Comparison of ENCODE assay signal across 8 cellular contexts in the genomic region with DNA sequence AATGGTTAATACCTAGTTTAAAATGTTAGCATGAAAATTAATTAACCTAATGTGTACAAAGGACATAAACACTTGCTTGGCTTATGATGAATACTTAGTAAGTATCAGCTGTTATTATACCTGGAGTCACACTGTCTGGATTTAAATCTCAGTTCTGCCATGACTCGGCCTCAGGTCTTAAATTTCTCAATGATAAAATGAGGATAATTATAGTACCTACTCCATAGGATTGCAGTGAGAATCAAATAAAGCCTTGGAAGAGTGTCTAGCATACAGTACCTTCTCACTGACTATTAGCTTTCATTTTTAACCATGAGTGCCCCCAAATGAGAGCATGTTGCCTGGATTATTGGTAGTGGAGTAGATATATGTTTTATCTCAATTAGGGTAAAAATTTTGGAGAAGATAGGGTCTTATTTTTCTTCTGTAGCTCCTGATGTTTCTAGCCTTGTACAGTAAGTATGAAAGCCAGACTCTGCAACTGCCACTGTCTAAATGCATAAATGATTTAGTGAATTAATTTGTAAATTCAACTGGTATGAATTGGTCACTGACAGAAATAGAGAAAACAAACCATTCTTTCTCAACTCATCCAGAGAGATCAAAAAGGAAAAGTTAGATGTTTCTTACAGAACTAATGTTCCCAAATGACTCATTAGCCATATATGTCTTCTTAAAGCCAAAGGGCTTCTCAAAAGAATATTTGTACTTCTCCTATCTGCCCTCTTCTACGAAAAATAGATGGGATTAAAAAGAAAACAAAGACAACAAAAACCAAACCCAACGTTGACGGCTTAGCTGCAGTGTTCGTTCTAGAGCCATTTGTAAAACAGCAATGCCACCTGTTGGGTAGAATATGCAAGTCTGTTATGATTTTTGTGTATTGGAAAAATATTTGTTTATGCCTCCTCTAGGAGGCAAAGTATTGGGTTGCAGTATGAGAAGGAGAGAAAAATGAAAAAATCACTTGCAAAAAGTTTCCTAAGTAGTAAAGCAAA. TPM values are rescaled to one million over a fixed set of nuclear protein-coding genes. Genes with fewer than 3 reads are reported as not detected.
DNase-seq lines count a peak whose midpoint lies in the region; ATAC-seq, FAIRE-seq and TF ChIP-seq lines count a peak whose summit lies in the region.

No MANE protein-coding gene starts in this region.

- H3K27ac ChIP-seq in astrocyte (ENCODE audit: low read depth, low read length) (no peak overlapping the region), WERI-Rb-1 (no peak overlapping the region)

- no peaks in the 10 kb centered on the region for H3K27me3 ChIP-seq in astrocyte (ENCODE audit: insufficient read depth, low read length)
- H3K27me3 ChIP-seq in WERI-Rb-1 (ENCODE audit: insufficient read depth, low read depth, severe bottlenecking) = no peaks in the 10 kb centered on the region

- H3K4me3 Mint-ChIP-seq in astrocyte (ENCODE audit: unreplicated experiment) = no peak overlapping the region

- TF ChIP-seq EP300 in Ishikawa (IDR thresholded peaks at IDR 0.05; ENCODE audit: borderline replicate concordance) = no peak

- ATAC-seq in GM21381 (IDR thresholded peaks at IDR 0.05; ENCODE audit: unreplicated experiment) = no peak
- no peak for ATAC-seq in GM21576 (IDR thresholded peaks at IDR 0.05; ENCODE audit: unreplicated experiment)

- H4K20me1 ChIP-seq in astrocyte (ENCODE audit: insufficient read depth, low read length) = no peaks in the 10 kb centered on the region

- no peaks in the 10 kb centered on the region for H3K36me3 Mint-ChIP-seq in astrocyte (ENCODE audit: low read depth, unreplicated experiment)

- H3K9me3 ChIP-seq in astrocyte (ENCODE audit: insufficient read depth, low read depth, low read length) (no peaks in the 10 kb centered on the region), WERI-Rb-1 (ENCODE audit: severe bottlenecking) (no peaks in the 10 kb centered on the region)

- H2AFZ ChIP-seq in astrocyte (ENCODE audit: low read depth, low read length) = peak overlapping the region; percentile 14

- H3K9ac ChIP-seq in astrocyte (ENCODE audit: low read length) = no peak overlapping the region

- H3K9me3 Mint-ChIP-seq in astrocyte (ENCODE audit: unreplicated experiment) = no peaks in the 10 kb centered on the region

- peak overlapping the region; percentile 66 for H3K4me2 ChIP-seq in astrocyte (ENCODE audit: low read length)

- peak; percentile 58 for FAIRE-seq in astrocyte (lab: Jason Lieb, UNC)

- TF ChIP-seq CTCF in astrocyte (IDR thresholded peaks at IDR 0.05; ENCODE audit: insufficient read depth, low read depth, low read length) (peak; percentile 52), WERI-Rb-1 (IDR thresholded peaks at IDR 0.05; ENCODE audit: low read depth, low read length) (no peak)

- H3K79me2 ChIP-seq in astrocyte (ENCODE audit: insufficient read depth, low read length) = no peaks in the 10 kb centered on the region

- H3K4me3 ChIP-seq in astrocyte (ENCODE audit: insufficient read depth, low read depth, low read length) (no peak overlapping the region), WERI-Rb-1 (ENCODE audit: low read depth, low read length) (no peak overlapping the region)

- H3K27me3 Mint-ChIP-seq in astrocyte (ENCODE audit: low read depth, unreplicated experiment) = peaks cover 2% of the 10 kb centered on the region

- H3K36me3 ChIP-seq in astrocyte (ENCODE audit: insufficient read depth, low read length) (no peaks in the 10 kb centered on the region), WERI-Rb-1 (no peaks in the 10 kb centered on the region)

- DNase-seq in Daoy (ENCODE audit: low read depth) (peak; percentile 9), astrocyte (ENCODE audit: low read depth) (peak; percentile 17), left kidney (ENCODE audit: low read depth, low spot score) (peak; percentile 36), WERI-Rb-1 (no peak)
- no peak for DNase-seq in stimulated activated CD4-positive, alpha-beta T cell treated with anti-CD3 and anti-CD28 coated beads, Interleukin-4, amount 100 ng/mL, for 4 hours

- TF ChIP-seq RAD21 in Ishikawa (IDR thresholded peaks at IDR 0.05; ENCODE audit: low read depth) = peak; percentile 42

- no peak overlapping the region for H3K27ac Mint-ChIP-seq in astrocyte (ENCODE audit: unreplicated experiment)

- no peaks in the 10 kb centered on the region for H3K4me1 ChIP-seq in astrocyte (ENCODE audit: insufficient read depth, low read length)

- H3K4me1 Mint-ChIP-seq in astrocyte (ENCODE audit: low read depth, unreplicated experiment) = peaks cover 6% of the 10 kb centered on the region

TF ChIP-seq in Ishikawa, 13 proteins besides CTCF, POLR2A, EP300 and RAD21:
- TF ChIP-seq ZBTB7A (IDR thresholded peaks at IDR 0.05; ENCODE audit: low read depth) (no peak), EGR1 (IDR thresholded peaks at IDR 0.05) (no peak), YY1 (IDR thresholded peaks at IDR 0.05; ENCODE audit: low read depth) (no peak), FOXM1 (IDR thresholded peaks at IDR 0.05; ENCODE audit: borderline replicate concordance, low read depth) (no peak), CREB1 (IDR thresholded peaks at IDR 0.05; ENCODE audit: low read depth) (no peak), NFIC (IDR thresholded peaks at IDR 0.05) (no peak), TEAD4 (IDR thresholded peaks at IDR 0.05) (no peak), TAF1 (IDR thresholded peaks at IDR 0.05; ENCODE audit: low read depth) (no peak), CEBPB (IDR thresholded peaks at IDR 0.05) (no peak), TCF12 (IDR thresholded peaks at IDR 0.05; ENCODE audit: low read depth) (no peak)
- TF ChIP-seq, protein P1, sequence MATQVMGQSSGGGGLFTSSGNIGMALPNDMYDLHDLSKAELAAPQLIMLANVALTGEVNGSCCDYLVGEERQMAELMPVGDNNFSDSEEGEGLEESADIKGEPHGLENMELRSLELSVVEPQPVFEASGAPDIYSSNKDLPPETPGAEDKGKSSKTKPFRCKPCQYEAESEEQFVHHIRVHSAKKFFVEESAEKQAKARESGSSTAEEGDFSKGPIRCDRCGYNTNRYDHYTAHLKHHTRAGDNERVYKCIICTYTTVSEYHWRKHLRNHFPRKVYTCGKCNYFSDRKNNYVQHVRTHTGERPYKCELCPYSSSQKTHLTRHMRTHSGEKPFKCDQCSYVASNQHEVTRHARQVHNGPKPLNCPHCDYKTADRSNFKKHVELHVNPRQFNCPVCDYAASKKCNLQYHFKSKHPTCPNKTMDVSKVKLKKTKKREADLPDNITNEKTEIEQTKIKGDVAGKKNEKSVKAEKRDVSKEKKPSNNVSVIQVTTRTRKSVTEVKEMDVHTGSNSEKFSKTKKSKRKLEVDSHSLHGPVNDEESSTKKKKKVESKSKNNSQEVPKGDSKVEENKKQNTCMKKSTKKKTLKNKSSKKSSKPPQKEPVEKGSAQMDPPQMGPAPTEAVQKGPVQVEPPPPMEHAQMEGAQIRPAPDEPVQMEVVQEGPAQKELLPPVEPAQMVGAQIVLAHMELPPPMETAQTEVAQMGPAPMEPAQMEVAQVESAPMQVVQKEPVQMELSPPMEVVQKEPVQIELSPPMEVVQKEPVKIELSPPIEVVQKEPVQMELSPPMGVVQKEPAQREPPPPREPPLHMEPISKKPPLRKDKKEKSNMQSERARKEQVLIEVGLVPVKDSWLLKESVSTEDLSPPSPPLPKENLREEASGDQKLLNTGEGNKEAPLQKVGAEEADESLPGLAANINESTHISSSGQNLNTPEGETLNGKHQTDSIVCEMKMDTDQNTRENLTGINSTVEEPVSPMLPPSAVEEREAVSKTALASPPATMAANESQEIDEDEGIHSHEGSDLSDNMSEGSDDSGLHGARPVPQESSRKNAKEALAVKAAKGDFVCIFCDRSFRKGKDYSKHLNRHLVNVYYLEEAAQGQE (IDR thresholded peaks at IDR 0.05; ENCODE audit: low read depth) = no peak
- TF ChIP-seq, protein P2, sequence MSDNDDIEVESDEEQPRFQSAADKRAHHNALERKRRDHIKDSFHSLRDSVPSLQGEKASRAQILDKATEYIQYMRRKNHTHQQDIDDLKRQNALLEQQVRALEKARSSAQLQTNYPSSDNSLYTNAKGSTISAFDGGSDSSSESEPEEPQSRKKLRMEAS (IDR thresholded peaks at IDR 0.05) = no peak
- TF ChIP-seq, protein P3, sequence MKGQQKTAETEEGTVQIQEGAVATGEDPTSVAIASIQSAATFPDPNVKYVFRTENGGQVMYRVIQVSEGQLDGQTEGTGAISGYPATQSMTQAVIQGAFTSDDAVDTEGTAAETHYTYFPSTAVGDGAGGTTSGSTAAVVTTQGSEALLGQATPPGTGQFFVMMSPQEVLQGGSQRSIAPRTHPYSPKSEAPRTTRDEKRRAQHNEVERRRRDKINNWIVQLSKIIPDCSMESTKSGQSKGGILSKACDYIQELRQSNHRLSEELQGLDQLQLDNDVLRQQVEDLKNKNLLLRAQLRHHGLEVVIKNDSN (IDR thresholded peaks at IDR 0.05) = no peak

RNA-seq across cellular contexts. Expression of a gene that starts 53.8 kb away (rescaled TPM):
- 0.06 TPM in 1 of 2 replicates, not detected in the other for total RNA-seq in Daoy (2014; rRNA removed; shearing (Covaris generic))
- not detected in 2 replicates for total RNA-seq in astrocyte

Comparison
In these comparisons a context has a peak if more than half of its experiments do, and no peak if none do; other contexts are left out.
1. DNase-seq: peak in Daoy (single experiment), astrocyte (single experiment) and left kidney (single experiment); none in WERI-Rb-1 (single experiment) and stimulated activated CD4-positive, alpha-beta T cell treated with anti-CD3 and anti-CD28 coated beads, Interleukin-4, amount 100 ng/mL, for 4 hours (0 of 2).